ENCODE assay signal across 21 cellular contexts in genomic region chr4:25948051-25948450, GRCh38.
"Had no signal": no experiment of that assay in that cellular context is flagged by ENCODE, and none has a peak within 500 bp of the region (broad histone marks: within the 10 kb centered on the region; RNA-seq: fewer than 3 reads in every experiment).

No MANE protein-coding gene starts in this region.

- ATAC-seq: gastrocnemius medialis, heart right ventricle, left cardiac atrium, left lung, left ventricle myocardium superior, lower lobe of right lung had no signal

- H3K27ac ChIP-seq: coronary artery, dorsolateral prefrontal cortex, esophagus muscularis mucosa, gastrocnemius medialis, heart right ventricle, left lung, lower lobe of right lung had no signal

- H3K27me3 ChIP-seq: gastrocnemius medialis, left lung had no signal

- H3K36me3 ChIP-seq: esophagus muscularis mucosa, gastrocnemius medialis, heart right ventricle, left lung, lower lobe of right lung had no signal

- H3K9me3 Mint-ChIP-seq: mesothelial cell of epicardium had no signal

- H3K36me3 Mint-ChIP-seq: mesothelial cell of epicardium had no signal

- H3K27ac Mint-ChIP-seq: mesothelial cell of epicardium, naive B cell had no signal

- H3K4me3 ChIP-seq: coronary artery, dorsolateral prefrontal cortex, esophagus muscularis mucosa, gastrocnemius medialis, heart right ventricle, left lung, lower lobe of right lung, mucosa of descending colon had no signal

- H3K9me3 ChIP-seq: esophagus muscularis mucosa, gastrocnemius medialis, heart right ventricle, left lung, lower lobe of right lung, mucosa of descending colon had no signal

- H3K4me3 Mint-ChIP-seq: mesothelial cell of epicardium, naive B cell had no signal

- H3K4me1 ChIP-seq: gastrocnemius medialis, left lung, lower lobe of right lung had no signal

- DNase-seq: dermis blood vessel endothelial cell; dorsolateral prefrontal cortex; effector CD4-positive, alpha-beta T cell; effector memory CD4-positive, alpha-beta T cell; foreskin fibroblast; foreskin melanocyte; gastrocnemius medialis; glutamatergic neuron; head of caudate nucleus; heart right ventricle; hippocampal formation; left cardiac atrium; left lung; left ventricle myocardium superior; lower lobe of right lung; mesenchymal stem cell; mucosa of descending colon; naive B cell had no signal

- H3K4me1 Mint-ChIP-seq: naive B cell had no signal
